ENCODE assay signal across 23 cellular contexts in the genomic region with DNA sequence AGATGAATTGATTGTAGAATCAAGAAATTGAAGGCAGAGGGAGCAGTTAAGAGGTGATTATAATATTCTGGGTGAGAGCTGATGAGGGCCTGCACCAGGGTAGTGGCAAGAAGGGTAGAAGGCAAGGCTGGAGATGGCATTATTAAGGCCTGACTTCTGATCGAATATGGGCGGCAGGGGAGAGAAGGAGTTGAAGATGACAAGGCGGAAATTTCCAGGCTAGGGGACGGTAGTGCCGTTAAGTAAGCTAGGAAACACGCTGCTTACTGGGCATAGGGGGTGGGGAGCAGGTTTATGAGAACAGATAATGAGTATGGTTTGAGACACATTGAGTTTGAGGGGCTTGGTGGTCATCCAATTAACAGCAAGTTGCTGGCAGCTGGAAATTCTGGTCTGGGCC. TPM values are rescaled to one million over a fixed set of nuclear protein-coding genes. Genes with fewer than 3 reads are reported as not detected.
DNase-seq lines count a peak whose midpoint lies in the region; ATAC-seq, FAIRE-seq and TF ChIP-seq lines count a peak whose summit lies in the region.
"Had no signal": no experiment of that assay in that cellular context is flagged by ENCODE, and none has a peak within 500 bp of the region (broad histone marks: within the 10 kb centered on the region; RNA-seq: fewer than 3 reads in every experiment).

No MANE protein-coding gene starts in this region.

- no peak for TF ChIP-seq RAD21 in H1 (IDR thresholded peaks at IDR 0.05 in 1 of 2, conservative IDR thresholded peaks at IDR 0.05 in 1 of 2; ENCODE audit: low read depth in 2 of 2, low read length in 2 of 2)

- no peak overlapping the region for H4K91ac ChIP-seq in H1 (replicated peaks; ENCODE audit: insufficient read length, low read length)

- no peaks in the 10 kb centered on the region for H3K79me2 ChIP-seq in H1 (ENCODE audit: control insufficient read depth in 1 of 2, insufficient read depth in 2 of 2, low read length in 2 of 2)

- H2BK120ac ChIP-seq in H1 (replicated peaks; ENCODE audit: low read depth, low read length) = no peak overlapping the region

- H3K4ac ChIP-seq in H1 (replicated peaks; ENCODE audit: insufficient read length, low read depth, low read length) = no peak overlapping the region

- H3K9me3 Mint-ChIP-seq in stimulated activated naive CD8-positive, alpha-beta T cell treated with anti-CD3 and anti-CD28 coated beads, Interleukin-15, Interleukin-2, amounts not matched to agents 100 ng/mL and 50 ng/mL, for 24 hours = no peaks in the 10 kb centered on the region

- H3K27me3 Mint-ChIP-seq in stimulated activated naive CD8-positive, alpha-beta T cell treated with anti-CD3 and anti-CD28 coated beads, Interleukin-15, Interleukin-2, amounts not matched to agents 100 ng/mL and 50 ng/mL, for 24 hours = no peaks in the 10 kb centered on the region
- H3K27me3 Mint-ChIP-seq: IgD-negative memory B cell had no signal

- H3K79me1 ChIP-seq in H1 (ENCODE audit: low read depth, low read length) = no peaks in the 10 kb centered on the region

- no peak for FAIRE-seq in H1 (lab: Jason Lieb, UNC)
- FAIRE-seq: A549, GM19239 had no signal

- no peak for DNase-seq in stimulated activated naive CD8-positive, alpha-beta T cell treated with anti-CD3 and anti-CD28 coated beads, Interleukin-15, Interleukin-2, amounts not matched to agents 100 U/mL and 50 U/mL, for 24 hours
- DNase-seq in H1 (ENCODE audit: low read depth in 1 of 2, low spot score in 2 of 2) (no peak), AG20443 (ENCODE audit: low spot score) (no peak), SKM-1 (lab: John Stamatoyannopoulos, UW; ENCODE audit: unreplicated experiment) (no peak)
- DNase-seq: BE2C; EL; GF-D8; Karpas-422; NCI-H1694; NCI-H2081; NCI-H2171; NCI-H345; NCI-H524; NCI-H774; NK-92 treated with Interleukin-12 subunit alpha and Interleukin-12 subunit beta, amount 100 ng/mL, for 24 hours; SHP77 treated with DMSO at 0.1 percent for 48 hours had no signal

- no peak overlapping the region for H3K18ac ChIP-seq in H1 (ENCODE audit: extremely low read depth, low read length)

- no peak for TF ChIP-seq POLR2A in H1 (IDR thresholded peaks at IDR 0.05; ENCODE audit: control extremely low read depth in 1 of 2, low read depth in 2 of 2, low read length in 2 of 2)

- H3K4me3 ChIP-seq in H1 (ENCODE audit: extremely low read depth in 1 of 4, insufficient read depth in 2 of 4, low read depth in 3 of 4, low read length in 4 of 4) (no peak overlapping the region), neutrophil (ENCODE audit: low read depth in 1 of 2, low read length in 1 of 2) (no peak overlapping the region)
- H3K4me3 ChIP-seq: A549 had no signal

- H3K4me1 Mint-ChIP-seq in stimulated activated naive CD8-positive, alpha-beta T cell treated with anti-CD3 and anti-CD28 coated beads, Interleukin-15, Interleukin-2, amounts not matched to agents 100 ng/mL and 50 ng/mL, for 24 hours (ENCODE audit: low read depth) = peaks cover 7% of the 10 kb centered on the region

- no peak overlapping the region for H3K14ac ChIP-seq in H1 (ENCODE audit: insufficient read length)

- H3K27ac ChIP-seq in H1 (ENCODE audit: low read depth, low read length) (no peak overlapping the region), neutrophil (peak overlapping the region; percentile 44)
- H3K27ac ChIP-seq: A549, RWPE1 had no signal

- no peak overlapping the region for H4K8ac ChIP-seq in H1 (ENCODE audit: extremely low read depth, insufficient read depth, low read length)

- no peak for ATAC-seq in stimulated activated naive CD8-positive, alpha-beta T cell treated with anti-CD3 and anti-CD28 coated beads, Interleukin-15, Interleukin-2, amounts not matched to agents 100 U/mL and 50 U/mL, for 24 hours
- ATAC-seq in GM21717 (IDR thresholded peaks at IDR 0.05; ENCODE audit: unreplicated experiment) = no peak
- ATAC-seq: A549 had no signal

- TF ChIP-seq EP300 in H1 (IDR thresholded peaks at IDR 0.05; ENCODE audit: borderline replicate concordance in 1 of 2, low read depth in 2 of 2, low read length in 2 of 2) = no peak

- H2AFZ ChIP-seq in H1 (ENCODE audit: low read length) = no peak overlapping the region

- TF ChIP-seq CTCF in H1 (IDR thresholded peaks at IDR 0.05; ENCODE audit: control extremely low read depth in 1 of 3, insufficient read depth in 1 of 3, low read depth in 1 of 3, low read length in 3 of 3) (no peak), neutrophil (IDR thresholded peaks at IDR 0.05) (no peak)

- no peak overlapping the region for H3K4me3 Mint-ChIP-seq in stimulated activated naive CD8-positive, alpha-beta T cell treated with anti-CD3 and anti-CD28 coated beads, Interleukin-15, Interleukin-2, amounts not matched to agents 100 ng/mL and 50 ng/mL, for 24 hours
- H3K4me3 Mint-ChIP-seq: IgD-negative memory B cell had no signal

- H3K36me3 ChIP-seq in H1 (ENCODE audit: control insufficient read depth in 2 of 4, insufficient read depth in 4 of 4, low read length in 3 of 4) = no peaks in the 10 kb centered on the region
- peaks cover 4% of the 10 kb centered on the region for H3K36me3 ChIP-seq in neutrophil
- H3K36me3 ChIP-seq: BE2C had no signal

- no peak overlapping the region for H4K5ac ChIP-seq in H1 (ENCODE audit: insufficient read length, low read depth, low read length)

- WGBS in H1 (ENCODE audit: extremely low coverage in 1 of 2, insufficient coverage in 1 of 2, insufficient read length in 1 of 2, insufficient replicate concordance in 2 of 2, low coverage in 1 of 2, low lambda C conversion rate in 2 of 2, missing lambda C conversion rate in 1 of 2), 2 experiments = 81% methylated on average over 6 of the region's 6 CpGs; no CpG with 5 or more reads in 1 of the 2 experiments

- POLR2A ChIA-PET in H1 (lab: Charles Lee; ENCODE audit: partially characterized antibody) = no interaction called here

- H3K56ac ChIP-seq in H1 (replicated peaks; ENCODE audit: insufficient read length, low read depth, low read length) = no peak overlapping the region

- no peaks in the 10 kb centered on the region for H4K20me1 ChIP-seq in H1 (replicated peaks in 1 of 2; ENCODE audit: control insufficient read depth in 1 of 2, insufficient read depth in 2 of 2, low read length in 2 of 2)

- no peak overlapping the region for H3K4me2 ChIP-seq in H1 (ENCODE audit: insufficient read depth in 1 of 2, low read depth in 2 of 2, low read length in 2 of 2)
- H3K4me2 ChIP-seq: A549 had no signal

- H3K23me2 ChIP-seq in H1 (ENCODE audit: low read depth, low read length) = no peaks in the 10 kb centered on the region

- no peak overlapping the region for H2BK5ac ChIP-seq in H1 (ENCODE audit: low read depth, low read length)

- H3K4me1 ChIP-seq in H1 (replicated peaks in 1 of 4; ENCODE audit: control insufficient read depth in 3 of 4, insufficient read depth in 4 of 4, low read length in 3 of 4) = no peaks in the 10 kb centered on the region
- peaks cover 10 to 25% of the 10 kb centered on the region in 2 experiments for H3K4me1 ChIP-seq in neutrophil (ENCODE audit: control insufficient read depth in 1 of 2, insufficient read depth in 1 of 2, low read depth in 1 of 2, low read length in 1 of 2)
- H3K4me1 ChIP-seq: A549, BE2C had no signal

- H2AK5ac ChIP-seq in H1 (ENCODE audit: low read depth, low read length) = no peak overlapping the region

- no peak overlapping the region for H2BK15ac ChIP-seq in H1 (ENCODE audit: low read length)

- peaks cover 5% of the 10 kb centered on the region for H3K36me3 Mint-ChIP-seq in stimulated activated naive CD8-positive, alpha-beta T cell treated with anti-CD3 and anti-CD28 coated beads, Interleukin-15, Interleukin-2, amounts not matched to agents 100 ng/mL and 50 ng/mL, for 24 hours (ENCODE audit: low read depth)

- no peak overlapping the region for H3K9ac ChIP-seq in H1 (replicated peaks in 1 of 4; ENCODE audit: extremely low read depth in 1 of 4, low read depth in 3 of 4, low read length in 3 of 4)

- H3K27me3 ChIP-seq in H1 (replicated peaks in 1 of 4; ENCODE audit: control insufficient read depth in 3 of 4, extremely low read depth in 1 of 4, insufficient read depth in 3 of 4, low read length in 3 of 4) (no peaks in the 10 kb centered on the region), neutrophil (no peaks in the 10 kb centered on the region)
- H3K27me3 ChIP-seq: BE2C had no signal

- H2BK12ac ChIP-seq in H1 (ENCODE audit: low read depth, low read length) = 0 out of 2 replicates have a peak overlapping the region, but pooled peaks have one; percentile 17

- CTCF ChIA-PET in H1 (lab: Charles Lee; ENCODE audit: partially characterized antibody) = interaction anchor here (0.8 to 1.3 kb wide), 5 partner anchors 11 to 80 kb away, joined by 3 read pairs; no protein-coding TSS in a partner anchor

- H3K23ac ChIP-seq in H1 (ENCODE audit: insufficient read length) = no peak overlapping the region

- H2BK20ac ChIP-seq in H1 (ENCODE audit: low read length) = no peak overlapping the region

- no peaks in the 10 kb centered on the region for H3K9me3 ChIP-seq in H1 (ENCODE audit: insufficient read depth in 2 of 2, low read depth in 1 of 2, low read length in 1 of 2)
- H3K9me3 ChIP-seq in neutrophil = no peaks in the 10 kb centered on the region
- H3K9me3 ChIP-seq: A549, BE2C had no signal

- H3K27ac Mint-ChIP-seq in stimulated activated naive CD8-positive, alpha-beta T cell treated with anti-CD3 and anti-CD28 coated beads, Interleukin-15, Interleukin-2, amounts not matched to agents 100 ng/mL and 50 ng/mL, for 24 hours = peak overlapping the region; percentile 64
- H3K27ac Mint-ChIP-seq: IgD-negative memory B cell had no signal

TF ChIP-seq in H1, 55 proteins besides CTCF, POLR2A, EP300 and RAD21 (continues in another document):
- TF ChIP-seq RFX5 (IDR thresholded peaks at IDR 0.05; ENCODE audit: borderline replicate concordance, low read depth, low read length) (no peak), SRF (IDR thresholded peaks at IDR 0.05; ENCODE audit: low read depth, low read length) (no peak), POLR2AphosphoS5 (IDR thresholded peaks at IDR 0.05; ENCODE audit: low read depth, low read length) (no peak), SUZ12 (IDR thresholded peaks at IDR 0.05; ENCODE audit: low read length) (no peak), CBX5 (IDR thresholded peaks at IDR 0.05; ENCODE audit: low read depth, low read length) (no peak)

RNA-seq across cellular contexts. Expression of gene BCORL1, which starts 19.5 kb away (rescaled TPM):
- total RNA-seq in H1 (2021; fragmentation: NEBNext Ultra II Directional; extraction: Animal tissue kit (Norgen Biotek cat#: 25700)) = 6.2 and 9.0 TPM in 2 replicates
- 1.4 and 1.9 TPM in 2 replicates for polyA plus RNA-seq in H1 (2011; rRNA removed)
- polyA plus RNA-seq in H1 (2011; cell fraction: cytosol; rRNA removed) = 0.72 TPM
- polyA plus RNA-seq in H1 (2011; cell fraction: nucleus; rRNA removed) = 2.2 TPM
- 4.8 to 6.0 TPM (median 5.2 TPM) in 4 replicates for polyA plus RNA-seq in H1 (2012, experiment 1 of 2)
- 4.5 TPM for polyA plus RNA-seq in H1 (2012, experiment 2 of 2)
- 1.8 TPM for polyA plus RNA-seq in H1 (2013, experiment 1 of 2)
- 1.8 TPM for polyA plus RNA-seq in H1 (2013, experiment 2 of 2)
- polyA minus RNA-seq in H1 (2011; rRNA and poly(A)+ RNA removed) = 1.7 and 1.9 TPM in 2 replicates
- polyA minus RNA-seq in H1 (2011; cell fraction: cytosol; rRNA and poly(A)+ RNA removed) = 3.3 TPM
- 2.1 TPM for polyA minus RNA-seq in H1 (2011; cell fraction: nucleus; rRNA and poly(A)+ RNA removed)
